8 cellular contexts compared by ENCODE assay signal in genomic region chr11:27718853-27719574, GRCh38. TPM values are rescaled to one million over a fixed set of nuclear protein-coding genes. Genes with fewer than 3 reads are reported as not detected.
DNase-seq lines count a peak whose midpoint lies in the region; ATAC-seq, FAIRE-seq and TF ChIP-seq lines count a peak whose summit lies in the region.

No MANE protein-coding gene starts in this region.

- ATAC-seq in A549 = peak; percentile 72 to 80
- no peak for ATAC-seq in activated CD8-positive, alpha-beta T cell treated with anti-CD3 and anti-CD28 coated beads, Interleukin-2, amount 10 ng/mL, durations not matched to agents 7 days and 5 days

- TF ChIP-seq CTCF in A549 (IDR thresholded peaks at IDR 0.05) = no peak
- TF ChIP-seq CTCF in chondrocyte (IDR thresholded peaks at IDR 0.05) = peak; percentile 26

- peaks cover 50% of the 10 kb centered on the region for H3K4me1 Mint-ChIP-seq in chondrocyte (ENCODE audit: low read depth)
- peaks cover 8% of the 10 kb centered on the region for H3K4me1 Mint-ChIP-seq in activated CD8-positive, alpha-beta T cell treated with anti-CD3 and anti-CD28 coated beads, Interleukin-2, amount 10 ng/mL, durations not matched to agents 7 days and 5 days (ENCODE audit: low read depth)

- H3K4me1 ChIP-seq in A549 = peaks cover 30% of the 10 kb centered on the region

- no peak for TF ChIP-seq RAD21 in A549 (conservative IDR thresholded peaks at IDR 0.05 in 1 of 2, IDR thresholded peaks at IDR 0.05 in 1 of 2)

- no peaks in the 10 kb centered on the region for H3K36me3 Mint-ChIP-seq in chondrocyte (ENCODE audit: low read depth)
- H3K36me3 Mint-ChIP-seq in activated CD8-positive, alpha-beta T cell treated with anti-CD3 and anti-CD28 coated beads, Interleukin-2, amount 10 ng/mL, durations not matched to agents 7 days and 5 days (ENCODE audit: low read depth) = peaks cover 12% of the 10 kb centered on the region

- POLR2A ChIA-PET in A549 (lab: Yijun Ruan, JAX) = interaction anchor here (0.6 to 5.7 kb wide), 16 partner anchors 8 to 1615 kb away, joined by 3 to 78 read pairs (median 4); partner anchors contain the start of genes BDNF, KIF18A and METTL15
- POLR2A ChIA-PET in activated CD8-positive, alpha-beta T cell treated with anti-CD3 and anti-CD28 coated beads, Interleukin-2, amount 10 ng/mL, durations not matched to agents 7 days and 5 days (lab: Charles Lee) = no interaction called here

- DNase-seq in A549 (ENCODE audit: low read depth in 1 of 2, low spot score in 1 of 2) = peak; percentile 55 to 64
- DNase-seq in M059J (ENCODE audit: low read depth) = peak; percentile 85
- DNase-seq in chondrocyte (ENCODE audit: low spot score) = no peak
- DNase-seq in lung microvascular endothelial cell (ENCODE audit: low read depth in 2 of 2) = peak; percentile 38 to 61
- DNase-seq in activated effector memory CD4-positive, alpha-beta T cell treated with Interleukin-2 at 50 U/mL for 16 hours = no peak
- no peak for DNase-seq in activated CD8-positive, alpha-beta T cell treated with anti-CD3 and anti-CD28 coated beads, Interleukin-2, amount 10 ng/mL, durations not matched to agents 7 days and 5 days
- no peak for DNase-seq in activated CD4-positive, alpha-beta T cell treated with anti-CD3 and anti-CD28 coated beads, Interleukin-2, amount 50 U/mL, for 4 hours
- DNase-seq in central memory CD4-positive, alpha-beta T cell = no peak

- peak overlapping the region; percentile 87 for H3K4me2 ChIP-seq in A549

- CTCF ChIA-PET in A549 (lab: Yijun Ruan, JAX) = interaction anchor here (1.0 to 7.1 kb wide), 11 partner anchors 15 to 1616 kb away, joined by 3 to 95 read pairs (median 3); partner anchors contain the start of gene BDNF
- CTCF ChIA-PET in activated CD8-positive, alpha-beta T cell treated with anti-CD3 and anti-CD28 coated beads, Interleukin-2, amount 10 ng/mL, durations not matched to agents 7 days and 5 days (lab: Charles Lee) = interaction anchor here (0.9 kb wide), 1 partner anchor 12 kb away, joined by 3 read pairs; no protein-coding TSS in a partner anchor

- H3K27me3 Mint-ChIP-seq in chondrocyte (ENCODE audit: low read depth) = peaks cover 28% of the 10 kb centered on the region
- H3K27me3 Mint-ChIP-seq in activated CD8-positive, alpha-beta T cell treated with anti-CD3 and anti-CD28 coated beads, Interleukin-2, amount 10 ng/mL, durations not matched to agents 7 days and 5 days (ENCODE audit: low read depth) = peaks cover 61% of the 10 kb centered on the region

- H3K27ac ChIP-seq in A549 = peak overlapping the region; percentile 96 to 98

- no peaks in the 10 kb centered on the region for H3K9me3 Mint-ChIP-seq in chondrocyte (ENCODE audit: low read depth)
- H3K9me3 Mint-ChIP-seq in activated CD8-positive, alpha-beta T cell treated with anti-CD3 and anti-CD28 coated beads, Interleukin-2, amount 10 ng/mL, durations not matched to agents 7 days and 5 days (ENCODE audit: insufficient read depth) = peaks cover 11% of the 10 kb centered on the region

- peak overlapping the region; percentile 95 for H3K27ac Mint-ChIP-seq in chondrocyte (ENCODE audit: unreplicated experiment)
- H3K27ac Mint-ChIP-seq in activated CD8-positive, alpha-beta T cell treated with anti-CD3 and anti-CD28 coated beads, Interleukin-2, amount 10 ng/mL, durations not matched to agents 7 days and 5 days = no peak overlapping the region

- WGBS in A549 (ENCODE audit: missing lambda C conversion rate) = 3% methylated on average over 32 of the region's 57 CpGs

- no peaks in the 10 kb centered on the region; the same call in 2 of the 3 replicates for H3K9me3 ChIP-seq in A549

- FAIRE-seq in A549 (lab: Jason Lieb, UNC) = no peak

- peak overlapping the region; percentile 85 for H3K4me3 Mint-ChIP-seq in chondrocyte (ENCODE audit: unreplicated experiment)
- H3K4me3 Mint-ChIP-seq in activated CD8-positive, alpha-beta T cell treated with anti-CD3 and anti-CD28 coated beads, Interleukin-2, amount 10 ng/mL, durations not matched to agents 7 days and 5 days = no peak overlapping the region

- TF ChIP-seq EP300 in A549 (IDR thresholded peaks at IDR 0.05) = no peak

- no peak for TF ChIP-seq POLR2A in A549 (IDR thresholded peaks at IDR 0.05; ENCODE audit: low read length)

- H3K4me3 ChIP-seq in A549 = peak overlapping the region; percentile 88

TF ChIP-seq in A549, 52 proteins besides CTCF, POLR2A, EP300 and RAD21 (continues in another document):
- no peak for TF ChIP-seq NPAS2 (CRISPR knock-in tag; IDR thresholded peaks at IDR 0.05; ENCODE audit: borderline replicate concordance)
- TF ChIP-seq CHD2 (IDR thresholded peaks at IDR 0.05; ENCODE audit: low read length, partially characterized antibody) = no peak
- TF ChIP-seq EHMT2 (IDR thresholded peaks at IDR 0.05; ENCODE audit: low read depth) = 0 out of 2 replicates have a peak, but pooled peaks have one; percentile 52
- TF ChIP-seq RARB (CRISPR knock-in tag; IDR thresholded peaks at IDR 0.05) = no peak
- TF ChIP-seq ZSCAN20 (CRISPR knock-in tag; IDR thresholded peaks at IDR 0.05) = no peak
- no peak for TF ChIP-seq RFX5 (IDR thresholded peaks at IDR 0.05)
- TF ChIP-seq FOXS1 (CRISPR knock-in tag; IDR thresholded peaks at IDR 0.05) = no peak
- no peak for TF ChIP-seq HMGXB4 (CRISPR knock-in tag; IDR thresholded peaks at IDR 0.05; ENCODE audit: borderline replicate concordance)
- no peak for TF ChIP-seq ESRRA (IDR thresholded peaks at IDR 0.05; ENCODE audit: borderline replicate concordance, low read length)
- TF ChIP-seq PHF8 (IDR thresholded peaks at IDR 0.05; ENCODE audit: borderline replicate concordance, low read depth) = no peak; the same call in 1 of the 2 replicates
- no peak for TF ChIP-seq FOSL2 (IDR thresholded peaks at IDR 0.05)
- TF ChIP-seq FOSL2 (CRISPR knock-in tag; IDR thresholded peaks at IDR 0.05) = no peak
- TF ChIP-seq SMC3 (IDR thresholded peaks at IDR 0.05) = peak; percentile 15; the same call in 1 of the 3 replicates
- TF ChIP-seq MAX (IDR thresholded peaks at IDR 0.05) = peak; percentile 46; the same call in 1 of the 2 replicates
- TF ChIP-seq PBX3 (IDR thresholded peaks at IDR 0.05) = peak; percentile 51; the same call in 1 of the 2 replicates
- no peak for TF ChIP-seq NFE2L2 (conservative IDR thresholded peaks at IDR 0.05; ENCODE audit: low read length)

RNA-seq across cellular contexts. Expression of gene BDNF, which starts 18.8 kb away (rescaled TPM):
- polyA plus RNA-seq in A549 (2011; rRNA removed) = 25.4 and 33.7 TPM in 2 replicates
- polyA plus RNA-seq in A549 (2012; cell fraction: cytosol; rRNA removed) = 11.5 and 13.1 TPM in 2 replicates
- 14.7 and 21.5 TPM in 2 replicates for polyA plus RNA-seq in A549 (2012; cell fraction: nucleus; rRNA removed)
- 15.6 to 18.8 TPM (median 16.4 TPM) in 3 replicates for polyA plus RNA-seq in A549 (2017; fragmentation: RNase III; extraction: RNeasy Plus Mini Kit Qiagen cat#74134 plus additional on column Dnase treatment)
- polyA minus RNA-seq in A549 (2011; rRNA and poly(A)+ RNA removed) = 22.4 and 27.3 TPM in 2 replicates
- 35.4 and 46.9 TPM in 2 replicates for total RNA-seq in M059J (2014; rRNA removed; shearing (Covaris generic))
- 2.0 to 4.4 TPM (median 4.1 TPM) in 3 replicates for total RNA-seq in chondrocyte
- total RNA-seq in lung microvascular endothelial cell = under 0.01 and 0.22 TPM in 2 replicates
- total RNA-seq in activated CD8-positive, alpha-beta T cell treated with anti-CD3 and anti-CD28 coated beads, Interleukin-2, amount 10 ng/mL, durations not matched to agents 7 days and 5 days = not detected

Comparison
In these comparisons a context has a peak if more than half of its experiments do, and no peak if none do; other contexts are left out.
1. DNase-seq: peak in A549 (2 of 2), M059J (single experiment) and lung microvascular endothelial cell (2 of 2); none in chondrocyte (single experiment), activated effector memory CD4-positive, alpha-beta T cell treated with Interleukin-2 at 50 U/mL for 16 hours (single experiment), activated CD8-positive, alpha-beta T cell treated with anti-CD3 and anti-CD28 coated beads, Interleukin-2, amount 10 ng/mL, durations not matched to agents 7 days and 5 days (single experiment), activated CD4-positive, alpha-beta T cell treated with anti-CD3 and anti-CD28 coated beads, Interleukin-2, amount 50 U/mL, for 4 hours (0 of 2) and central memory CD4-positive, alpha-beta T cell (single experiment).